Comparison of ENCODE assay signal across 22 cellular contexts in the genomic region with DNA sequence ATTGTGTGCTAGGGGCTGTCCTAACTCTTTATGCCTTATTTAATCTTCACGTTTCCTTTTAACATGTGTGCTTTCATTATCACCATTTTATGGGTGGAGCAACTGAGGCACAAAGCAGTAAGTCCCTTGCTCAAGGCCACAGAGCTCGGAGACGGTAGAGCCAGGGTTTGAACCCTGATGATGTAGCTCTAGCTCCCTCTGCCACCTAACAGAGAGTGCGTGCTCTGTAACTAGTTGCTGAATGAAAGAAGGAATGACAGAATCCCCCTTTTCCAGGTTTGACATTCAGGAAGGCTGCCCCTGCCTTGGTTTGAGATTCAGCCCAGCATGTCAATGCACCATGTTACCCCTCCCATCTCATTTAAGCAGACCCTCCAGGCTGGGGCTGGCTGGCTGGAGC.
"Had no signal": no experiment of that assay in that cellular context is flagged by ENCODE, and none has a peak within 500 bp of the region (broad histone marks: within the 10 kb centered on the region; RNA-seq: fewer than 3 reads in every experiment).

No MANE protein-coding gene starts in this region.

- H3K4me3 ChIP-seq: breast epithelium, esophagus muscularis mucosa, heart right ventricle, ovary, sigmoid colon, tibial artery had no signal

- FAIRE-seq: endothelial cell of umbilical vein, urothelium cell line had no signal

- H3K27me3 ChIP-seq: esophagus muscularis mucosa, ovary, sigmoid colon, tibial artery had no signal

- H3K36me3 ChIP-seq: breast epithelium, esophagus muscularis mucosa, heart right ventricle, ovary, sigmoid colon, tibial artery had no signal

- H3K4me1 ChIP-seq: breast epithelium, esophagus muscularis mucosa had no signal

- H3K27ac ChIP-seq: breast epithelium, esophagus muscularis mucosa, heart right ventricle, ovary, sigmoid colon, tibial artery had no signal

- ATAC-seq: activated CD4-positive, CD25-positive, alpha-beta regulatory T cell treated with anti-CD3 and anti-CD28 coated beads, Interleukin-2, amount 50 U/mL, for 24 hours; activated CD8-positive, alpha-beta T cell treated with anti-CD3 and anti-CD28 coated beads, Interleukin-2, amount 10 ng/mL, durations not matched to agents 7 days and 5 days; activated naive CD8-positive, alpha-beta T cell treated with anti-CD3 and anti-CD28 coated beads, Interleukin-2, amount 50 U/mL, for 24 hours; activated T-cell treated with anti-CD3 and anti-CD28 coated beads, Interleukin-2, amount 50 U/mL, for 4 hours; heart right ventricle; stimulated activated memory B cell treated with anti-CD40 and anti-IgM and Interleukin-4, amounts not matched to agents 10 μg/mL and 1 μg/mL and 100 μg/mL, for 72 hours had no signal

- DNase-seq: activated CD4-positive, alpha-beta T cell treated with anti-CD3 and anti-CD28 coated beads, Interleukin-2, amount 10 ng/mL, durations not matched to agents 7 days and 5 days; activated CD8-positive, alpha-beta T cell treated with anti-CD3 and anti-CD28 coated beads, Interleukin-2, amount 10 ng/mL, durations not matched to agents 7 days and 5 days; activated naive CD4-positive, alpha-beta T cell treated with anti-CD3 and anti-CD28 coated beads, Interleukin-2, amount 10 ng/mL, durations not matched to agents 7 days and 5 days; activated naive CD8-positive, alpha-beta T cell treated with anti-CD3 and anti-CD28 coated beads, Interleukin-2, amount 50 U/mL, for 24 hours; activated T-cell treated with anti-CD3 and anti-CD28 coated beads, Interleukin-2, amount 50 U/mL, for 4 hours; cerebellar nuclear complex; effector CD8-positive, alpha-beta T cell; immature natural killer cell; kidney glomerular epithelial cell; sigmoid colon; stimulated activated CD4-positive, alpha-beta T cell treated with anti-CD3 and anti-CD28 coated beads, Interleukin-4, amount 100 ng/mL, for 4 hours; T-helper 1 cell; T-helper 9 cell; tibial artery had no signal

- H3K9me3 ChIP-seq: breast epithelium, esophagus muscularis mucosa, heart right ventricle, ovary, sigmoid colon, tibial artery had no signal
